In the genomic region with DNA sequence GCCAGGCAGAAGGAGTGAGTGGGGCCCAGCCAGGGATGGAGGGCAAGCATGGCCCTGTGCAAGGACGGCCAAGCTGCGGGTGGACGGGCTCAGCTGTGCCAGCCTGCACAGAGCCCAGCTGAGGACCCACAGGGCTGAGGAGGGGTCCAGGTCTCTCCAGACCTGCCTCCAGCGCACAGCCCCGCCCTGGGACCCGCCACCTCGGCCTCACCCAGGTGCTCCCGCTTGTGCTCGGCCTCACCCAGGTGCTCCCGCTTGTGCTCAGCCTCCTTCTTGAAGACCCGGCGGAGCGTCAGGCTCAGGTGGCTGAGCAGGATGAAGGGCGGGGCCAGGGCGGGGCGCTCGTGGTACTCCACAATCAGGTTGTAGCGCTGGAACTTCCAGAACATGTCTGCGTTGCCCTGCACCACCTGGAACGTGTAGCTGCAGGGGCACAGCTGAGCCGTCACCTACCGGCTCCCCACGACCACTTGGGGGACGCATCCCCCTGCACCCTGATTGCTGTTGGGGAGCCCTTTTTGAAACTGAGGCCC, we compare ENCODE assay signal across 1 cellular context.
TF ChIP-seq lines count a peak whose summit lies in the region.

No MANE protein-coding gene starts in this region.

TF ChIP-seq in HEK293, 187 proteins besides CTCF, POLR2A, EP300 and RAD21 (continued from another document):
- TF ChIP-seq, protein P1, sequence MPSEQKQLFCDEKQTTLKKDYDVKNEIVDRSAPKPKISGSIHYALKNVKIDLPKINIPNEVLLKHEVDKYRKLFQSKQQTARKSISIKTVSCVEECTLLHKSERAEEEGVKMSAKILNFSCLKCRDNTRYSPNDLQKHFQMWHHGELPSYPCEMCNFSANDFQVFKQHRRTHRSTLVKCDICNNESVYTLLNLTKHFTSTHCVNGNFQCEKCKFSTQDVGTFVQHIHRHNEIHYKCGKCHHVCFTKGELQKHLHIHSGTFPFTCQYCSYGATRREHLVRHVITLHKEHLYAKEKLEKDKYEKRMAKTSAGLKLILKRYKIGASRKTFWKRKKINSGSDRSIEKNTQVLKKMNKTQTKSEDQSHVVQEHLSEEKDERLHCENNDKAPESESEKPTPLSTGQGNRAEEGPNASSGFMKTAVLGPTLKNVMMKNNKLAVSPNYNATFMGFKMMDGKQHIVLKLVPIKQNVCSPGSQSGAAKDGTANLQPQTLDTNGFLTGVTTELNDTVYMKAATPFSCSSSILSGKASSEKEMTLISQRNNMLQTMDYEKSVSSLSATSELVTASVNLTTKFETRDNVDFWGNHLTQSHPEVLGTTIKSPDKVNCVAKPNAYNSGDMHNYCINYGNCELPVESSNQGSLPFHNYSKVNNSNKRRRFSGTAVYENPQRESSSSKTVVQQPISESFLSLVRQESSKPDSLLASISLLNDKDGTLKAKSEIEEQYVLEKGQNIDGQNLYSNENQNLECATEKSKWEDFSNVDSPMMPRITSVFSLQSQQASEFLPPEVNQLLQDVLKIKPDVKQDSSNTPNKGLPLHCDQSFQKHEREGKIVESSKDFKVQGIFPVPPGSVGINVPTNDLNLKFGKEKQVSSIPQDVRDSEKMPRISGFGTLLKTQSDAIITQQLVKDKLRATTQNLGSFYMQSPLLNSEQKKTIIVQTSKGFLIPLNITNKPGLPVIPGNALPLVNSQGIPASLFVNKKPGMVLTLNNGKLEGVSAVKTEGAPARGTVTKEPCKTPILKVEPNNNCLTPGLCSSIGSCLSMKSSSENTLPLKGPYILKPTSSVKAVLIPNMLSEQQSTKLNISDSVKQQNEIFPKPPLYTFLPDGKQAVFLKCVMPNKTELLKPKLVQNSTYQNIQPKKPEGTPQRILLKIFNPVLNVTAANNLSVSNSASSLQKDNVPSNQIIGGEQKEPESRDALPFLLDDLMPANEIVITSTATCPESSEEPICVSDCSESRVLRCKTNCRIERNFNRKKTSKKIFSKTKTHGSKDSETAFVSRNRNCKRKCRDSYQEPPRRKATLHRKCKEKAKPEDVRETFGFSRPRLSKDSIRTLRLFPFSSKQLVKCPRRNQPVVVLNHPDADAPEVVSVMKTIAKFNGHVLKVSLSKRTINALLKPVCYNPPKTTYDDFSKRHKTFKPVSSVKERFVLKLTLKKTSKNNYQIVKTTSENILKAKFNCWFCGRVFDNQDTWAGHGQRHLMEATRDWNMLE (tag by site-specific recombination; conservative IDR thresholded peaks at IDR 0.05; ENCODE audit: low read depth): no peak
- TF ChIP-seq KLF1 (tag by site-specific recombination; IDR thresholded peaks at IDR 0.05): peak; percentile 54
- TF ChIP-seq, protein P2, sequence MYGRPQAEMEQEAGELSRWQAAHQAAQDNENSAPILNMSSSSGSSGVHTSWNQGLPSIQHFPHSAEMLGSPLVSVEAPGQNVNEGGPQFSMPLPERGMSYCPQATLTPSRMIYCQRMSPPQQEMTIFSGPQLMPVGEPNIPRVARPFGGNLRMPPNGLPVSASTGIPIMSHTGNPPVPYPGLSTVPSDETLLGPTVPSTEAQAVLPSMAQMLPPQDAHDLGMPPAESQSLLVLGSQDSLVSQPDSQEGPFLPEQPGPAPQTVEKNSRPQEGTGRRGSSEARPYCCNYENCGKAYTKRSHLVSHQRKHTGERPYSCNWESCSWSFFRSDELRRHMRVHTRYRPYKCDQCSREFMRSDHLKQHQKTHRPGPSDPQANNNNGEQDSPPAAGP (tag by site-specific recombination; IDR thresholded peaks at IDR 0.05): no peak
